Comparison of ENCODE assay signal across 9 cellular contexts in the genomic region with DNA sequence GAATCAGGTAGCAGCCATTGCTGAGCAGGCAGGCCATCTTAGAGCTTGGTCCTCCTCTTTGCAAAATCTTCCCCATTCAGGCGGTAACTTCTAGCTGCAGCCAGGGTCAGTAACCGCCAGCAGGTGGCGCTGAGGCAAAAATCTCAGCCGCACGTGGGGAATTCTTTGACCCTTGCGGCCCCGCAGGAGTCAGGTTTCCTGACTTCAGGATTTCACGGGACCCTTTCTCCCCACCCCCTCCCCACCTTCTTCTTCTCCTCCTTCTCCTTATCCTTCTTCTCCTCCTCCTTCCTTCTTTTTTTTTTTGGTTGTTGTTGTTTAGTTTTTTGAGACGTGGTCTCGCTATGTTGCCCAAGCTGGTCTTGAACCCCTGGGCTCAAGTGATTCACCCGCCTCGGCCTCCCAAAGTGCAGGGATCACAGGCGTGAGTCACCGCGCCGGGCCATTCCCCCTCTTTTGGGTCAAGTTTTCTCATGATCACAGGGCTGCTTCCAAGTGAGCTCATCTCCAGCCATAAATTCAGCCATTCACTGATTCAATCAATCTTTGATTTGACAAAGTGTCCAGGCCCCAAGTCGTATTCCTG. TPM values are rescaled to one million over a fixed set of nuclear protein-coding genes. Genes with fewer than 3 reads are reported as not detected.
DNase-seq lines count a peak whose midpoint lies in the region; ATAC-seq, FAIRE-seq and TF ChIP-seq lines count a peak whose summit lies in the region.
"Had no signal": no experiment of that assay in that cellular context is flagged by ENCODE, and none has a peak within 500 bp of the region (broad histone marks: within the 10 kb centered on the region; RNA-seq: fewer than 3 reads in every experiment).

No MANE protein-coding gene starts in this region.

- peaks cover 17 to 20% (median 19%) of the 10 kb centered on the region in 3 donors for H3K4me1 Mint-ChIP-seq in CD8-positive, alpha-beta memory T cell
- no peaks in the 10 kb centered on the region for H3K4me1 Mint-ChIP-seq in progenitor cell of endocrine pancreas (ENCODE audit: low read depth)

- peak overlapping the region in 2 of 7 donors; percentile 29 to 44 for H3K4me3 Mint-ChIP-seq in CD8-positive, alpha-beta memory T cell
- no peak overlapping the region for H3K4me3 Mint-ChIP-seq in progenitor cell of endocrine pancreas (ENCODE audit: low read depth)

- DNase-seq in CD8-positive, alpha-beta memory T cell = peak; percentile 34 to 63 (median 50)
- peak in 1 of 2 experiments; percentile 44 for DNase-seq in HL-60 (ENCODE audit: low read depth in 1 of 2, low spot score in 1 of 2)
- DNase-seq in SJSA1 (ENCODE audit: low read depth in 1 of 2, low spot score in 2 of 2) = peak; percentile 58 to 60
- peak; percentile 43 for DNase-seq in activated gamma-delta T cell treated with anti-CD3 and anti-CD28 coated beads, Interleukin-2, amount 50 U/mL, for 16 hours (ENCODE audit: low read depth)
- DNase-seq in Right ventricle myocardium inferior (ENCODE audit: missing footprints) = peak; percentile 78
- peak; percentile 68 for DNase-seq in progenitor cell of endocrine pancreas (ENCODE audit: low spot score, unreplicated experiment)
- DNase-seq in urothelium cell line (ENCODE audit: low spot score) = peak; percentile 78

- H3K4me1 ChIP-seq in CD8-positive, alpha-beta memory T cell (ENCODE audit: insufficient read depth, low read length) = peaks cover 13% of the 10 kb centered on the region
- H3K4me1 ChIP-seq in SJSA1 (replicated peaks) = peaks cover 3% of the 10 kb centered on the region; the same call in 1 of the 2 replicates

- H3K27ac ChIP-seq in CD8-positive, alpha-beta memory T cell (ENCODE audit: low read depth, low read length) = no peak overlapping the region
- H3K27ac ChIP-seq in HL-60 (replicated peaks) (no peak overlapping the region), SJSA1 (no peak overlapping the region)

- H3K27me3 Mint-ChIP-seq in CD8-positive, alpha-beta memory T cell = peaks cover 2 to 4% of the 10 kb centered on the region in 2 donors
- peaks cover 15% of the 10 kb centered on the region for H3K27me3 Mint-ChIP-seq in progenitor cell of endocrine pancreas

- no peaks in the 10 kb centered on the region for H3K9me3 ChIP-seq in CD8-positive, alpha-beta memory T cell (ENCODE audit: low read length)
- H3K9me3 ChIP-seq in SJSA1 (replicated peaks) = no peaks in the 10 kb centered on the region

- POLR2A ChIA-PET in CD8-positive, alpha-beta memory T cell (lab: Charles Lee) = no interaction called here

- H3K36me3 Mint-ChIP-seq in CD8-positive, alpha-beta memory T cell = no peaks in the 10 kb centered on the region
- no peaks in the 10 kb centered on the region for H3K36me3 Mint-ChIP-seq in progenitor cell of endocrine pancreas (ENCODE audit: insufficient read depth)

- no peaks in the 10 kb centered on the region for H3K9me3 Mint-ChIP-seq in CD8-positive, alpha-beta memory T cell
- H3K9me3 Mint-ChIP-seq in progenitor cell of endocrine pancreas (ENCODE audit: low read depth) = no peaks in the 10 kb centered on the region

- peak; percentile 58 for ATAC-seq in Right ventricle myocardium inferior
- no peak for ATAC-seq in GM19463 (IDR thresholded peaks at IDR 0.05; ENCODE audit: unreplicated experiment)

- H3K27me3 ChIP-seq in CD8-positive, alpha-beta memory T cell (ENCODE audit: insufficient read depth, low read length, poor library complexity, severe bottlenecking) = no peaks in the 10 kb centered on the region
- no peaks in the 10 kb centered on the region for H3K27me3 ChIP-seq in HL-60 (ENCODE audit: insufficient read depth, poor library complexity, severe bottlenecking)
- H3K27me3 ChIP-seq in SJSA1 (replicated peaks) = no peaks in the 10 kb centered on the region

- intact Hi-C loops in Right ventricle myocardium inferior (cut with DNase I) = loop anchor here (1.0 to 10.0 kb wide), 3 partner anchors 49 to 339 kb away; partner anchors contain the start of gene CD164L2

- H3K36me3 ChIP-seq in CD8-positive, alpha-beta memory T cell (ENCODE audit: insufficient read depth, low read length) = no peaks in the 10 kb centered on the region
- no peaks in the 10 kb centered on the region for H3K36me3 ChIP-seq in SJSA1

- TF ChIP-seq CTCF in HL-60 (IDR thresholded peaks at IDR 0.05; ENCODE audit: insufficient read depth, low read length) (peak; percentile 86), progenitor cell of endocrine pancreas (IDR thresholded peaks at IDR 0.05; ENCODE audit: unreplicated experiment) (peak; percentile 92)

- peak overlapping the region in 2 of 8 donors; percentile 54 to 67 for H3K27ac Mint-ChIP-seq in CD8-positive, alpha-beta memory T cell
- no peak overlapping the region for H3K27ac Mint-ChIP-seq in progenitor cell of endocrine pancreas

- H3K4me3 ChIP-seq in CD8-positive, alpha-beta memory T cell (ENCODE audit: low read length) = no peak overlapping the region
- H3K4me3 ChIP-seq in HL-60 (replicated peaks; ENCODE audit: insufficient read depth, low read length) (no peak overlapping the region), SJSA1 (no peak overlapping the region)

- no peak for FAIRE-seq in urothelium cell line (lab: Jason Lieb, UNC)

- CTCF ChIA-PET in CD8-positive, alpha-beta memory T cell (lab: Charles Lee) = interaction anchor here (0.7 to 7.1 kb wide), 37 partner anchors 10 to 1491 kb away, joined by 3 to 134 read pairs (median 4); partner anchors contain the start of genes SLC9A1 and TENT5B

RNA-seq across cellular contexts. Expression of gene TENT5B, which starts 33.4 kb away (rescaled TPM):
- total RNA-seq in CD8-positive, alpha-beta memory T cell = not detected
- not detected for polyA plus RNA-seq in CD8-positive, alpha-beta memory T cell
- total RNA-seq in SJSA1 (2014; rRNA removed; shearing (Covaris generic)) = 10.7 and 11.3 TPM in 2 replicates
- total RNA-seq in Right ventricle myocardium inferior = 41.8 TPM
- 5.1 and 5.7 TPM in 2 replicates for total RNA-seq in progenitor cell of endocrine pancreas
- total RNA-seq: T-helper 1 cell treated with Interleukin-12 subunit alpha and Interleukin-12 subunit beta and Interleukin-4 antibody, amounts not matched to agents 30 ng/mL and 1 ng/mL, for 36 hours had no signal

RNA-seq across cellular contexts. Expression of gene TRNP1, which starts 52.6 kb away (rescaled TPM):
- total RNA-seq in CD8-positive, alpha-beta memory T cell = 1 to 10 TPM in 1 of 2 experiments, under 1 TPM in 1; 0.73 to 1.2 TPM
- not detected for polyA plus RNA-seq in CD8-positive, alpha-beta memory T cell
- 6.5 and 7.5 TPM in 2 replicates for total RNA-seq in SJSA1 (2014; rRNA removed; shearing (Covaris generic))
- total RNA-seq in Right ventricle myocardium inferior (26.9 TPM), progenitor cell of endocrine pancreas (48.8 and 49.3 TPM in 2 replicates)
